9 cellular contexts compared by ENCODE assay signal in genomic region chr1:150808134-150808533, GRCh38. TPM values are rescaled to one million over a fixed set of nuclear protein-coding genes. Genes with fewer than 3 reads are reported as not detected.
DNase-seq lines count a peak whose midpoint lies in the region; ATAC-seq and TF ChIP-seq lines count a peak whose summit lies in the region.
"Had no signal": no experiment of that assay in that cellular context is flagged by ENCODE, and none has a peak within 500 bp of the region (broad histone marks: within the 10 kb centered on the region; RNA-seq: fewer than 3 reads in every experiment).

TSS of gene CTSK (minus strand) at chr1:150808260. CDS start at chr1:150806805, 1,455 bp downstream.

- H3K27me3 ChIP-seq in CD8-positive, alpha-beta memory T cell (ENCODE audit: insufficient read depth, low read length, poor library complexity, severe bottlenecking) = no peaks in the 10 kb centered on the region
- H3K27me3 ChIP-seq in adipocyte (replicated peaks; ENCODE audit: control insufficient read depth, insufficient read depth, low read length) (no peaks in the 10 kb centered on the region), left ventricle myocardium inferior (ENCODE audit: low read depth) (no peaks in the 10 kb centered on the region)

- H3K9me3 ChIP-seq in CD8-positive, alpha-beta memory T cell (ENCODE audit: low read length) = no peaks in the 10 kb centered on the region
- H3K9me3 ChIP-seq in adipocyte (ENCODE audit: control insufficient read depth, low read length) (no peaks in the 10 kb centered on the region), left ventricle myocardium inferior (replicated peaks) (no peaks in the 10 kb centered on the region)

- H3K9ac ChIP-seq in adipocyte (ENCODE audit: low read length) = peak within 1 kb of the TSS; percentile 83

- H3K4me1 ChIP-seq in CD8-positive, alpha-beta memory T cell (ENCODE audit: insufficient read depth, low read length) = no peaks in the 10 kb centered on the region
- peaks cover 56% of the 10 kb centered on the region for H3K4me1 ChIP-seq in adipocyte (ENCODE audit: control insufficient read depth, insufficient read depth, low read length)
- H3K4me1 ChIP-seq in left ventricle myocardium inferior = no peaks in the 10 kb centered on the region

- intact Hi-C loops in left ventricle myocardium inferior (cut with micrococcal nuclease) = no loop called here

- peak within 1 kb of the TSS in 2 of 7 donors; percentile 17 to 19 for H3K4me3 Mint-ChIP-seq in CD8-positive, alpha-beta memory T cell

- peak within 1 kb of the TSS in 5 of 8 donors; percentile 3 to 45 (median 26) for H3K27ac Mint-ChIP-seq in CD8-positive, alpha-beta memory T cell

- peaks cover 0 to 17% (median 8%) of the 10 kb centered on the region in 3 donors for H3K36me3 Mint-ChIP-seq in CD8-positive, alpha-beta memory T cell

- H3K27me3 Mint-ChIP-seq in CD8-positive, alpha-beta memory T cell = no peaks in the 10 kb centered on the region

- CTCF ChIA-PET in CD8-positive, alpha-beta memory T cell (lab: Charles Lee) = interaction anchor here (0.8 kb wide), 1 partner anchor 23 kb away, joined by 3 read pairs; no protein-coding TSS in a partner anchor

- POLR2A ChIA-PET in CD8-positive, alpha-beta memory T cell (lab: Charles Lee) = no interaction called here

- no peak for DNase-seq in CD8-positive, alpha-beta memory T cell
- DNase-seq in adipocyte (ENCODE audit: low read depth) (peak; percentile 76), left ventricle myocardium inferior (no peak), NCI-H774 (lab: John Stamatoyannopoulos, UW) (no peak), NCI-H187 (lab: John Stamatoyannopoulos, UW) (no peak)
- DNase-seq: stimulated activated CD8-positive, alpha-beta memory T cell treated with anti-CD3 and anti-CD28 coated beads, Interleukin-4, amount 100 ng/mL, for 48 hours had no signal

- no peak for ATAC-seq in GM21381 (IDR thresholded peaks at IDR 0.05; ENCODE audit: unreplicated experiment)
- ATAC-seq in GM19463 (IDR thresholded peaks at IDR 0.05; ENCODE audit: unreplicated experiment) = no peak

- peaks cover 17% of the 10 kb centered on the region for H3K36me3 ChIP-seq in CD8-positive, alpha-beta memory T cell (ENCODE audit: insufficient read depth, low read length)
- peaks cover 43% of the 10 kb centered on the region for H3K36me3 ChIP-seq in adipocyte (ENCODE audit: control insufficient read depth, insufficient read depth, low read length, severe bottlenecking)
- H3K36me3 ChIP-seq in left ventricle myocardium inferior = peaks cover 37% of the 10 kb centered on the region

- H3K4me1 Mint-ChIP-seq in CD8-positive, alpha-beta memory T cell = peaks cover 0 to 7% (median 0%) of the 10 kb centered on the region in 3 donors

- no peak within 1 kb of the TSS for H3K27ac ChIP-seq in CD8-positive, alpha-beta memory T cell (ENCODE audit: low read depth, low read length)
- H3K27ac ChIP-seq in left ventricle myocardium inferior (replicated peaks) = peak within 1 kb of the TSS; percentile 15
- H3K27ac ChIP-seq in skin epidermis = peak within 1 kb of the TSS in 20 of 21 experiments; percentile 13 to 87 (median 68)

- no peaks in the 10 kb centered on the region for H3K9me3 Mint-ChIP-seq in CD8-positive, alpha-beta memory T cell

- TF ChIP-seq CTCF in left ventricle myocardium inferior (IDR thresholded peaks at IDR 0.05; ENCODE audit: borderline replicate concordance) = no peak

- H3K4me3 ChIP-seq in CD8-positive, alpha-beta memory T cell (ENCODE audit: low read length) = no peak within 1 kb of the TSS
- H3K4me3 ChIP-seq in adipocyte (ENCODE audit: low read length) (peak within 1 kb of the TSS; percentile 80), left ventricle myocardium inferior (peak within 1 kb of the TSS; percentile 48), skin epidermis (peak within 1 kb of the TSS; percentile 10 to 38 (median 29))

RNA-seq across cellular contexts. Expression of gene CTSK, which starts in this region (rescaled TPM):
- 1 to 10 TPM; 2.1 to 2.7 TPM for total RNA-seq in CD8-positive, alpha-beta memory T cell
- 0.54 TPM for polyA plus RNA-seq in CD8-positive, alpha-beta memory T cell
- 8.2 TPM for total RNA-seq in left ventricle myocardium inferior
